1 cellular context compared by ENCODE assay signal in genomic region chr5:150410524-150411244, GRCh38.
TF ChIP-seq lines count a peak whose summit lies in the region.

No MANE protein-coding gene starts in this region.

TF ChIP-seq in GM23338, 12 proteins besides CTCF, POLR2A, EP300 and RAD21 (continued from another document):
- TF ChIP-seq, protein P1, sequence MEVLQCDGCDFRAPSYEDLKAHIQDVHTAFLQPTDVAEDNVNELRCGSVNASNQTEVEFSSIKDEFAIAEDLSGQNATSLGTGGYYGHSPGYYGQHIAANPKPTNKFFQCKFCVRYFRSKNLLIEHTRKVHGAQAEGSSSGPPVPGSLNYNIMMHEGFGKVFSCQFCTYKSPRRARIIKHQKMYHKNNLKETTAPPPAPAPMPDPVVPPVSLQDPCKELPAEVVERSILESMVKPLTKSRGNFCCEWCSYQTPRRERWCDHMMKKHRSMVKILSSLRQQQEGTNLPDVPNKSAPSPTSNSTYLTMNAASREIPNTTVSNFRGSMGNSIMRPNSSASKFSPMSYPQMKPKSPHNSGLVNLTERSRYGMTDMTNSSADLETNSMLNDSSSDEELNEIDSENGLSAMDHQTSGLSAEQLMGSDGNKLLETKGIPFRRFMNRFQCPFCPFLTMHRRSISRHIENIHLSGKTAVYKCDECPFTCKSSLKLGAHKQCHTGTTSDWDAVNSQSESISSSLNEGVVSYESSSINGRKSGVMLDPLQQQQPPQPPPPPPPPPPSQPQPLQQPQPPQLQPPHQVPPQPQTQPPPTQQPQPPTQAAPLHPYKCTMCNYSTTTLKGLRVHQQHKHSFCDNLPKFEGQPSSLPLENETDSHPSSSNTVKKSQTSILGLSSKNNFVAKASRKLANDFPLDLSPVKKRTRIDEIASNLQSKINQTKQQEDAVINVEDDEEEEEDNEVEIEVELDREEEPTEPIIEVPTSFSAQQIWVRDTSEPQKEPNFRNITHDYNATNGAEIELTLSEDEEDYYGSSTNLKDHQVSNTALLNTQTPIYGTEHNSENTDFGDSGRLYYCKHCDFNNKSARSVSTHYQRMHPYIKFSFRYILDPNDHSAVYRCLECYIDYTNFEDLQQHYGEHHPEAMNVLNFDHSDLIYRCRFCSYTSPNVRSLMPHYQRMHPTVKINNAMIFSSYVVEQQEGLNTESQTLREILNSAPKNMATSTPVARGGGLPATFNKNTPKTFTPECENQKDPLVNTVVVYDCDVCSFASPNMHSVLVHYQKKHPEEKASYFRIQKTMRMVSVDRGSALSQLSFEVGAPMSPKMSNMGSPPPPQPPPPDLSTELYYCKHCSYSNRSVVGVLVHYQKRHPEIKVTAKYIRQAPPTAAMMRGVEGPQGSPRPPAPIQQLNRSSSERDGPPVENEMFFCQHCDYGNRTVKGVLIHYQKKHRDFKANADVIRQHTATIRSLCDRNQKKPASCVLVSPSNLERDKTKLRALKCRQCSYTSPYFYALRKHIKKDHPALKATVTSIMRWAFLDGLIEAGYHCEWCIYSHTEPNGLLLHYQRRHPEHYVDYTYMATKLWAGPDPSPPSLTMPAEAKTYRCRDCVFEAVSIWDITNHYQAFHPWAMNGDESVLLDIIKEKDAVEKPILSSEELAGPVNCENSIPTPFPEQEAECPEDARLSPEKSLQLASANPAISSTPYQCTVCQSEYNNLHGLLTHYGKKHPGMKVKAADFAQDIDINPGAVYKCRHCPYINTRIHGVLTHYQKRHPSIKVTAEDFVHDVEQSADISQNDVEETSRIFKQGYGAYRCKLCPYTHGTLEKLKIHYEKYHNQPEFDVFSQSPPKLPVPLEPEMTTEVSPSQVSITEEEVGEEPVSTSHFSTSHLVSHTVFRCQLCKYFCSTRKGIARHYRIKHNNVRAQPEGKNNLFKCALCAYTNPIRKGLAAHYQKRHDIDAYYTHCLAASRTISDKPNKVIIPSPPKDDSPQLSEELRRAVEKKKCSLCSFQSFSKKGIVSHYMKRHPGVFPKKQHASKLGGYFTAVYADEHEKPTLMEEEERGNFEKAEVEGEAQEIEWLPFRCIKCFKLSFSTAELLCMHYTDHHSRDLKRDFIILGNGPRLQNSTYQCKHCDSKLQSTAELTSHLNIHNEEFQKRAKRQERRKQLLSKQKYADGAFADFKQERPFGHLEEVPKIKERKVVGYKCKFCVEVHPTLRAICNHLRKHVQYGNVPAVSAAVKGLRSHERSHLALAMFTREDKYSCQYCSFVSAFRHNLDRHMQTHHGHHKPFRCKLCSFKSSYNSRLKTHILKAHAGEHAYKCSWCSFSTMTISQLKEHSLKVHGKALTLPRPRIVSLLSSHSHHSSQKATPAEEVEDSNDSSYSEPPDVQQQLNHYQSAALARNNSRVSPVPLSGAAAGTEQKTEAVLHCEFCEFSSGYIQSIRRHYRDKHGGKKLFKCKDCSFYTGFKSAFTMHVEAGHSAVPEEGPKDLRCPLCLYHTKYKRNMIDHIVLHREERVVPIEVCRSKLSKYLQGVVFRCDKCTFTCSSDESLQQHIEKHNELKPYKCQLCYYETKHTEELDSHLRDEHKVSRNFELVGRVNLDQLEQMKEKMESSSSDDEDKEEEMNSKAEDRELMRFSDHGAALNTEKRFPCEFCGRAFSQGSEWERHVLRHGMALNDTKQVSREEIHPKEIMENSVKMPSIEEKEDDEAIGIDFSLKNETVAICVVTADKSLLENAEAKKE (CRISPR knock-in tag; IDR thresholded peaks at IDR 0.05) = no peak
- TF ChIP-seq CREB1 (CRISPR knock-in tag; IDR thresholded peaks at IDR 0.05; ENCODE audit: low read depth) (peak; percentile 90), ZNF331 (CRISPR knock-in tag; IDR thresholded peaks at IDR 0.05; ENCODE audit: low read depth) (no peak), EZH2phosphoT487 (IDR thresholded peaks at IDR 0.05; ENCODE audit: unreplicated experiment) (no peak)
TF ChIP-seq in GM23338: peak in this region for 1.
